Comparison of ENCODE assay signal across 1 cellular context in genomic region chr6:25193147-25193864, GRCh38.
A peak's percentile ranks its signal among the peaks of the same experiment; 100 is the strongest.
TF ChIP-seq lines count a peak whose summit lies in the region.

No MANE protein-coding gene starts in this region.

TF ChIP-seq in HEK293, 187 proteins besides CTCF, POLR2A, EP300 and RAD21 (continued from another document):
- TF ChIP-seq ZNF274 (IDR thresholded peaks at IDR 0.05; ENCODE audit: low read length), result no peak
- TF ChIP-seq ZNF274 (tag by site-specific recombination; IDR thresholded peaks at IDR 0.05; ENCODE audit: borderline replicate concordance), result no peak
- TF ChIP-seq, protein P1, sequence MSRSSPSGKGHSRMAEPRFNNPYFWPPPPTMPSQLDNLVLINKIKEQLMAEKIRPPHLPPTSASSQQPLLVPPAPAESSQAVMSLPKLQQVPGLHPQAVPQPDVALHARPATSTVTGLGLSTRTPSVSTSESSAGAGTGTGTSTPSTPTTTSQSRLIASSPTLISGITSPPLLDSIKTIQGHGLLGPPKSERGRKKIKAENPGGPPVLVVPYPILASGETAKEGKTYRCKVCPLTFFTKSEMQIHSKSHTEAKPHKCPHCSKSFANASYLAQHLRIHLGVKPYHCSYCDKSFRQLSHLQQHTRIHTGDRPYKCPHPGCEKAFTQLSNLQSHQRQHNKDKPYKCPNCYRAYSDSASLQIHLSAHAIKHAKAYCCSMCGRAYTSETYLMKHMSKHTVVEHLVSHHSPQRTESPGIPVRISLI (tag by site-specific recombination; IDR thresholded peaks at IDR 0.05), result peak; percentile 91
- TF ChIP-seq ZNF366 (tag by site-specific recombination; conservative IDR thresholded peaks at IDR 0.05), result 0 out of 2 replicates have a peak, but pooled peaks have one; percentile 45
- TF ChIP-seq ZNF639 (tag by site-specific recombination; IDR thresholded peaks at IDR 0.05), result no peak
- no peak for TF ChIP-seq ZNF404 (tag by site-specific recombination; IDR thresholded peaks at IDR 0.05)
- no peak for TF ChIP-seq ZNF561 (tag by site-specific recombination; IDR thresholded peaks at IDR 0.05; ENCODE audit: borderline replicate concordance)
